In the genomic region with DNA sequence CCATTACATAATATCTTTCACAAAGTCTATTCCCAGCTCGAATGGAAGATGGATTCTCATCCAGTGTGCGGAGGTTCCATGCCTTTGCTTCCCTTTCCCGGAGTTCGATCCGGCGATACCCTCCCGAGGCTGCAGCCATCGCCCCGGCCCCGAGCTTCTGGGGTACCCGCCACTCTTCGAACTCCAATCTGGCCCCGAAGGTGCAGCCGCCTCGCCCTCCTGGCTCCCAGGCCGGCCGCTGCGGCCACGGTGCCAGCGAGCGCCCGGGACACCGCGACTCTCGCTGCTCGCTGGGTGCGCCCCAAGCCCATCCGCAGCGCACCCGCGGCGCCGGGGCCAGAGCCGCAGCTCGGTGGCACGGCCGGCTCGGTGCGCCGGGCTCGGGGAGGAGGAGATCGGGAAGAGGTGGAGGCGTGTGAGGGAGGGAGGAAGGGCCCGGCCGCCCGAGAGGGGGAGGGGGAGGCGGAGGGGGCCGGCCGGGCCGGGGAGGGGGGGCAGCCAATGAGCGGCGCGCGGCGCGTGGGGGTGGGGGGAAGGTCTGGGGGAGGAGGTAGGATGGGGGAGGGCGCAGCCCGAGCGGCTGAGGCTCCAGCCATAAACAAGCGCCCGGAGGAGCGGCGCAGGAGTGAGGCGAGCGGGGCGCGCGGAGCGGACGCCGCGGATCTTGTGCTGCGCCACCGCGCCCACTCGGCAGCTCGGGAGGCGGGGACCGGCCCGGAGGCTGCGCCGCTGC, we compare ENCODE assay signal across 8 cellular contexts. TPM values are rescaled to one million over a fixed set of nuclear protein-coding genes. Genes with fewer than 3 reads are reported as not detected.
DNase-seq lines count a peak whose midpoint lies in the region; ATAC-seq and TF ChIP-seq lines count a peak whose summit lies in the region.

CRIM1 (plus strand) TSS at position 622 of the 733 bp plus-strand sequence. CDS start 515 bp downstream, outside the sequence.

- peak; percentile 47 for ATAC-seq in GM18909 (IDR thresholded peaks at IDR 0.05; ENCODE audit: poor library complexity, unreplicated experiment)
- ATAC-seq in HG03103 (IDR thresholded peaks at IDR 0.05; ENCODE audit: low read depth, unreplicated experiment) = peak; percentile 30

- H3K9me3 Mint-ChIP-seq in activated naive CD4-positive, alpha-beta T cell treated with anti-CD3 and anti-CD28 coated beads, Interleukin-2, amount 10 ng/mL, durations not matched to agents 7 days and 5 days = no peaks in the 10 kb centered on the region

- TF ChIP-seq EP300 in neural cell (conservative IDR thresholded peaks at IDR 0.05; ENCODE audit: poor library complexity, severe bottlenecking) = no peak

- TF ChIP-seq POLR2A in Peyer's patch (IDR thresholded peaks at IDR 0.05) = peak; percentile 81 to 84
- peak; percentile 6 for TF ChIP-seq POLR2A in testis (IDR thresholded peaks at IDR 0.05)

- H3K9me3 ChIP-seq in Peyer's patch (no peaks in the 10 kb centered on the region), neural cell (ENCODE audit: low read length) (no peaks in the 10 kb centered on the region), testis (no peaks in the 10 kb centered on the region)

- no peak for TF ChIP-seq CTCF in Peyer's patch (IDR thresholded peaks at IDR 0.05)
- no peak for TF ChIP-seq CTCF in neural cell (IDR thresholded peaks at IDR 0.05; ENCODE audit: poor library complexity, severe bottlenecking)
- TF ChIP-seq CTCF in testis (IDR thresholded peaks at IDR 0.05) = no peak

- H3K4me1 ChIP-seq in Peyer's patch = peaks cover 0 to 25% (median 0%) of the 10 kb centered on the region in 4 donors
- H3K4me1 ChIP-seq in testis = peaks cover 19% of the 10 kb centered on the region

- H3K4me3 ChIP-seq in Peyer's patch (peak within 1 kb of the TSS; percentile 63 to 89 (median 66)), neural cell (ENCODE audit: low read length) (peak within 1 kb of the TSS; percentile 91), testis (peak within 1 kb of the TSS; percentile 63 to 88)

- peak within 1 kb of the TSS; percentile 76 for H3K4me2 ChIP-seq in neural cell (ENCODE audit: low read length)

- H3K4me1 Mint-ChIP-seq in activated naive CD4-positive, alpha-beta T cell treated with anti-CD3 and anti-CD28 coated beads, Interleukin-2, amount 10 ng/mL, durations not matched to agents 7 days and 5 days = peaks cover 24% of the 10 kb centered on the region

- H3K27ac ChIP-seq in Peyer's patch = peak within 1 kb of the TSS; percentile 73 to 92 (median 84)
- peak within 1 kb of the TSS; percentile 38 for H3K27ac ChIP-seq in neural cell (ENCODE audit: low read length)
- H3K27ac ChIP-seq in testis = peak within 1 kb of the TSS; percentile 73 to 88

- peak within 1 kb of the TSS; percentile 67 for H3K9ac ChIP-seq in neural cell (ENCODE audit: low read length)

- intact Hi-C loops in testis (cut with DNase I; ENCODE audit: low total_unique reads) = loop anchor here (10.0 kb wide), 1 partner anchor 149 kb away; no protein-coding TSS in a partner anchor

- TF ChIP-seq RAD21 in neural cell (conservative IDR thresholded peaks at IDR 0.05) = no peak

- WGBS in testis, 2 donors = 0 to 1% methylated on average over 26 to 74 of the region's 82 CpGs

- H3K27me3 Mint-ChIP-seq in activated naive CD4-positive, alpha-beta T cell treated with anti-CD3 and anti-CD28 coated beads, Interleukin-2, amount 10 ng/mL, durations not matched to agents 7 days and 5 days = peaks cover 63% of the 10 kb centered on the region

- peak within 1 kb of the TSS; percentile 70 for H3K4me3 Mint-ChIP-seq in activated naive CD4-positive, alpha-beta T cell treated with anti-CD3 and anti-CD28 coated beads, Interleukin-2, amount 10 ng/mL, durations not matched to agents 7 days and 5 days

- H3K27me3 ChIP-seq in Peyer's patch = no peaks in the 10 kb centered on the region
- no peaks in the 10 kb centered on the region for H3K27me3 ChIP-seq in neural cell (ENCODE audit: insufficient read depth, low read depth, low read length)
- no peaks in the 10 kb centered on the region for H3K27me3 ChIP-seq in testis

- H3F3A ChIP-seq in neural cell (ENCODE audit: insufficient read depth, low read length, poor library complexity, severe bottlenecking) = peaks cover 13% of the 10 kb centered on the region

- no peaks in the 10 kb centered on the region for H3K9me2 ChIP-seq in neural cell (ENCODE audit: insufficient read depth, low read length)

- H3K36me3 Mint-ChIP-seq in activated naive CD4-positive, alpha-beta T cell treated with anti-CD3 and anti-CD28 coated beads, Interleukin-2, amount 10 ng/mL, durations not matched to agents 7 days and 5 days = no peaks in the 10 kb centered on the region

- no peak within 1 kb of the TSS for H3K27ac Mint-ChIP-seq in activated naive CD4-positive, alpha-beta T cell treated with anti-CD3 and anti-CD28 coated beads, Interleukin-2, amount 10 ng/mL, durations not matched to agents 7 days and 5 days

- peaks cover 11% of the 10 kb centered on the region for H3K79me2 ChIP-seq in neural cell (replicated peaks; ENCODE audit: insufficient read depth, low read length)

- no peaks in the 10 kb centered on the region for H4K20me1 ChIP-seq in neural cell (ENCODE audit: insufficient read depth)

- peak within 1 kb of the TSS; percentile 49 for H2AFZ ChIP-seq in neural cell (ENCODE audit: low read depth, low read length)

- H3K36me3 ChIP-seq in Peyer's patch (no peaks in the 10 kb centered on the region), neural cell (ENCODE audit: insufficient read depth, low read length) (no peaks in the 10 kb centered on the region), testis (ENCODE audit: low read depth, missing control alignments) (no peaks in the 10 kb centered on the region)

- DNase-seq in AG08395 (ENCODE audit: low spot score) (peak; percentile 92), Peyer's patch (peak; percentile 32 to 93 (median 91)), foreskin melanocyte (peak; percentile 47), testis (peak; percentile 90)
- DNase-seq in activated naive CD4-positive, alpha-beta T cell treated with anti-CD3 and anti-CD28 coated beads, Interleukin-2, amount 10 ng/mL, durations not matched to agents 7 days and 5 days = peak; percentile 60

- CTCF ChIA-PET in activated naive CD4-positive, alpha-beta T cell treated with anti-CD3 and anti-CD28 coated beads, Interleukin-2, amount 10 ng/mL, durations not matched to agents 7 days and 5 days (lab: Charles Lee) = interaction anchor here (0.8 to 1.0 kb wide), 2 partner anchors 218 to 430 kb away, joined by 3 read pairs; no protein-coding TSS in a partner anchor

TF ChIP-seq in neural cell, 6 proteins besides CTCF, POLR2A, EP300 and RAD21:
- TF ChIP-seq POLR2AphosphoS5 (IDR thresholded peaks at IDR 0.05) (no peak), MXI1 (conservative IDR thresholded peaks at IDR 0.05; ENCODE audit: poor library complexity, severe bottlenecking) (no peak), SMC3 (conservative IDR thresholded peaks at IDR 0.05; ENCODE audit: poor library complexity) (peak; percentile 28)
- TF ChIP-seq, protein P1, sequence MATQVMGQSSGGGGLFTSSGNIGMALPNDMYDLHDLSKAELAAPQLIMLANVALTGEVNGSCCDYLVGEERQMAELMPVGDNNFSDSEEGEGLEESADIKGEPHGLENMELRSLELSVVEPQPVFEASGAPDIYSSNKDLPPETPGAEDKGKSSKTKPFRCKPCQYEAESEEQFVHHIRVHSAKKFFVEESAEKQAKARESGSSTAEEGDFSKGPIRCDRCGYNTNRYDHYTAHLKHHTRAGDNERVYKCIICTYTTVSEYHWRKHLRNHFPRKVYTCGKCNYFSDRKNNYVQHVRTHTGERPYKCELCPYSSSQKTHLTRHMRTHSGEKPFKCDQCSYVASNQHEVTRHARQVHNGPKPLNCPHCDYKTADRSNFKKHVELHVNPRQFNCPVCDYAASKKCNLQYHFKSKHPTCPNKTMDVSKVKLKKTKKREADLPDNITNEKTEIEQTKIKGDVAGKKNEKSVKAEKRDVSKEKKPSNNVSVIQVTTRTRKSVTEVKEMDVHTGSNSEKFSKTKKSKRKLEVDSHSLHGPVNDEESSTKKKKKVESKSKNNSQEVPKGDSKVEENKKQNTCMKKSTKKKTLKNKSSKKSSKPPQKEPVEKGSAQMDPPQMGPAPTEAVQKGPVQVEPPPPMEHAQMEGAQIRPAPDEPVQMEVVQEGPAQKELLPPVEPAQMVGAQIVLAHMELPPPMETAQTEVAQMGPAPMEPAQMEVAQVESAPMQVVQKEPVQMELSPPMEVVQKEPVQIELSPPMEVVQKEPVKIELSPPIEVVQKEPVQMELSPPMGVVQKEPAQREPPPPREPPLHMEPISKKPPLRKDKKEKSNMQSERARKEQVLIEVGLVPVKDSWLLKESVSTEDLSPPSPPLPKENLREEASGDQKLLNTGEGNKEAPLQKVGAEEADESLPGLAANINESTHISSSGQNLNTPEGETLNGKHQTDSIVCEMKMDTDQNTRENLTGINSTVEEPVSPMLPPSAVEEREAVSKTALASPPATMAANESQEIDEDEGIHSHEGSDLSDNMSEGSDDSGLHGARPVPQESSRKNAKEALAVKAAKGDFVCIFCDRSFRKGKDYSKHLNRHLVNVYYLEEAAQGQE (IDR thresholded peaks at IDR 0.05; ENCODE audit: borderline replicate concordance) = no peak
TF ChIP-seq in neural cell: peak in this region for 1.

RNA-seq across cellular contexts. Expression of gene CRIM1, which starts in this region (rescaled TPM):
- total RNA-seq in Peyer's patch = 100 to 1,000 TPM in 1 of 4 donors, 10 to 100 TPM in 3; 29.9 to 181 (median 63.6) TPM
- 6.7 and 6.8 TPM in 2 replicates for polyA plus RNA-seq in neural cell
- polyA minus RNA-seq in neural cell = 14.8 and 18.3 TPM in 2 replicates
- total RNA-seq in testis = 10 to 100 TPM; 68.4 to 94.1 TPM
- 38.2 TPM for polyA plus RNA-seq in testis (ENCODE audit: insufficient read depth, low read depth, low replicate concordance)

Comparison
In these comparisons a context has a peak if more than half of its experiments do, and no peak if none do; other contexts are left out.
1. Peak in every context shown above with its lines: DNase-seq, ATAC-seq, H3K4me3 ChIP-seq and H3K27ac ChIP-seq.